Comparison of ENCODE assay signal across 8 cellular contexts in the genomic region with DNA sequence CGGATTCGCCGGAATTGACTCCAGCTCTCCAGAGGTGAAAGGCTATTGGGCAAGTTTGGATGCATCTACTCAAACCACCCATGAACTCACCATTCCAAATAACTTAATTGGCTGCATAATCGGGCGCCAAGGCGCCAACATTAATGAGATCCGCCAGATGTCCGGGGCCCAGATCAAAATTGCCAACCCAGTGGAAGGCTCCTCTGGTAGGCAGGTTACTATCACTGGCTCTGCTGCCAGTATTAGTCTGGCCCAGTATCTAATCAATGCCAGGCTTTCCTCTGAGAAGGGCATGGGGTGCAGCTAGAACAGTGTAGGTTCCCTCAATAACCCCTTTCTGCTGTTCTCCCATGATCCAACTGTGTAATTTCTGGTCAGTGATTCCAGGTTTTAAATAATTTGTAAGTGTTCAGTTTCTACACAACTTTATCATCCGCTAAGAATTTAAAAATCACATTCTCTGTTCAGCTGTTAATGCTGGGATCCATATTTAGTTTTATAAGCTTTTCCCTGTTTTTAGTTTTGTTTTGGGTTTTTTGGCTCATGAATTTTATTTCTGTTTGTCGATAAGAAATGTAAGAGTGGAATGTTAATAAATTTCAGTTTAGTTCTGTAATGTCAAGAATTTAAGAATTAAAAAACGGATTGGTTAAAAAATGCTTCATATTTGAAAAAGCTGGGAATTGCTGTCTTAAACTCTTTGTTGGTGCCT. TPM values are rescaled to one million over a fixed set of nuclear protein-coding genes. Genes with fewer than 3 reads are reported as not detected.
DNase-seq lines count a peak whose midpoint lies in the region; ATAC-seq and TF ChIP-seq lines count a peak whose summit lies in the region.

No MANE protein-coding gene starts in this region.

- POLR2A ChIA-PET in SK-N-SH (lab: Yijun Ruan, JAX) = interaction anchor here (0.9 to 4.1 kb wide), 6 partner anchors 12 to 174 kb away, joined by 3 to 36 read pairs (median 12); a partner anchor contains a TSS

- no peak for TF ChIP-seq EP300 in SK-N-SH (IDR thresholded peaks at IDR 0.05; ENCODE audit: borderline replicate concordance in 1 of 2, low read depth in 1 of 2, low read length in 1 of 2)

- H3F3A ChIP-seq in SK-N-SH (replicated peaks; ENCODE audit: insufficient read depth) = peaks cover 25% of the 10 kb centered on the region

- peak overlapping the region; percentile 97 for H3K4me3 Mint-ChIP-seq in activated naive CD4-positive, alpha-beta T cell treated with anti-CD3 and anti-CD28 coated beads for 36 hours

- peak overlapping the region; percentile 98 for H3K4me2 ChIP-seq in SK-N-SH
- peak overlapping the region; percentile 97 for H3K4me2 ChIP-seq in skeletal muscle satellite cell (ENCODE audit: low read length)

- H3K79me2 ChIP-seq in SK-N-SH (ENCODE audit: insufficient read depth) = peaks cover 40% of the 10 kb centered on the region

- peak overlapping the region; percentile 100 for H3K27ac ChIP-seq in SK-N-SH (ENCODE audit: low read depth in 2 of 2, low read length in 1 of 2)

- peaks cover 9% of the 10 kb centered on the region for H4K20me1 ChIP-seq in SK-N-SH (ENCODE audit: insufficient read depth)

- peaks cover 27 to 37% of the 10 kb centered on the region in 2 experiments for H3K36me3 ChIP-seq in SK-N-SH (replicated peaks in 1 of 2; ENCODE audit: control insufficient read depth in 1 of 2, insufficient read depth in 2 of 2, low read length in 1 of 2)
- peaks cover 24% of the 10 kb centered on the region for H3K36me3 ChIP-seq in skeletal muscle satellite cell (ENCODE audit: insufficient read depth, low read length)

- no peaks in the 10 kb centered on the region for H3K27me3 ChIP-seq in SK-N-SH (ENCODE audit: insufficient read depth)
- H3K27me3 ChIP-seq in skeletal muscle satellite cell (ENCODE audit: control insufficient read depth, insufficient read depth, low read length) = no peaks in the 10 kb centered on the region

- H3K9me3 ChIP-seq in SK-N-SH (no peaks in the 10 kb centered on the region), skeletal muscle satellite cell (replicated peaks; ENCODE audit: low read length) (no peaks in the 10 kb centered on the region)

- H3K9me3 Mint-ChIP-seq in activated naive CD4-positive, alpha-beta T cell treated with anti-CD3 and anti-CD28 coated beads for 36 hours = no peaks in the 10 kb centered on the region

- H3K27me3 Mint-ChIP-seq in activated naive CD4-positive, alpha-beta T cell treated with anti-CD3 and anti-CD28 coated beads for 36 hours (ENCODE audit: low read depth) = no peaks in the 10 kb centered on the region

- peaks cover 41% of the 10 kb centered on the region for H3K36me3 Mint-ChIP-seq in activated naive CD4-positive, alpha-beta T cell treated with anti-CD3 and anti-CD28 coated beads for 36 hours (ENCODE audit: low read depth)

- no peak for TF ChIP-seq RAD21 in SK-N-SH (IDR thresholded peaks at IDR 0.05; ENCODE audit: low read length)

- no peak for TF ChIP-seq CTCF in SK-N-SH (IDR thresholded peaks at IDR 0.05)
- TF ChIP-seq CTCF in fibroblast of pulmonary artery (IDR thresholded peaks at IDR 0.05; ENCODE audit: low read length, missing control alignments) = no peak

- peaks cover 21 to 29% of the 10 kb centered on the region in 2 experiments; a peak in 3 of 4 replicates for H3K4me1 ChIP-seq in SK-N-SH (ENCODE audit: control insufficient read depth in 1 of 2, insufficient read depth in 2 of 2, low read depth in 1 of 2, low read length in 1 of 2)
- H3K4me1 ChIP-seq in skeletal muscle satellite cell (ENCODE audit: control insufficient read depth, insufficient read depth, low read length) = peaks cover 33% of the 10 kb centered on the region

- ATAC-seq in GM18502 (IDR thresholded peaks at IDR 0.05; ENCODE audit: poor library complexity, unreplicated experiment) = no peak

- under 1% methylated on average over 8 of the region's 11 CpGs for WGBS in SK-N-SH (ENCODE audit: low lambda C conversion rate)

- no peak overlapping the region for H2AFZ ChIP-seq in SK-N-SH (ENCODE audit: low read depth)

- CTCF ChIA-PET in activated naive CD4-positive, alpha-beta T cell treated with anti-CD3 and anti-CD28 coated beads for 36 hours (lab: Charles Lee) = interaction anchor here (1.0 to 2.7 kb wide), 10 partner anchors 11 to 56 kb away, joined by 3 to 11 read pairs (median 4); no protein-coding TSS in a partner anchor
- CTCF ChIA-PET in SK-N-SH (lab: Yijun Ruan, JAX) = interaction anchor here (0.6 to 1.7 kb wide), 5 partner anchors 18 to 274 kb away, joined by 3 to 8 read pairs (median 6); a partner anchor contains a TSS

- DNase-seq in activated naive CD4-positive, alpha-beta T cell treated with anti-CD3 and anti-CD28 coated beads for 36 hours = no peak
- no peak for DNase-seq in activated naive CD4-positive, alpha-beta T cell (lab: John Stamatoyannopoulos, UW)
- DNase-seq in SK-N-SH (peak; percentile 44), fibroblast of pulmonary artery (ENCODE audit: low read depth) (no peak), globus pallidus (ENCODE audit: low spot score) (no peak), Kasumi-1 (lab: John Stamatoyannopoulos, UW) (no peak)

- H3K9me2 ChIP-seq in SK-N-SH = no peaks in the 10 kb centered on the region

- peak overlapping the region; percentile 100 for H3K9ac ChIP-seq in SK-N-SH
- peak overlapping the region; percentile 99 for H3K9ac ChIP-seq in skeletal muscle satellite cell (ENCODE audit: low read depth, low read length)

- peak overlapping the region; percentile 78 to 97 for H3K4me3 ChIP-seq in SK-N-SH (ENCODE audit: low read depth in 2 of 2, low read length in 1 of 2)
- peak overlapping the region; percentile 96 for H3K4me3 ChIP-seq in fibroblast of pulmonary artery (replicated peaks; ENCODE audit: low read depth, low read length)
- H3K4me3 ChIP-seq in skeletal muscle satellite cell (ENCODE audit: low read length) = peak overlapping the region; percentile 100

- intact Hi-C loops in activated naive CD4-positive, alpha-beta T cell treated with anti-CD3 and anti-CD28 coated beads for 36 hours (cut with micrococcal nuclease) = loop anchor here (1.0 to 10.0 kb wide), 3 partner anchors 36 to 1324 kb away; a partner anchor contains a TSS

- H3K27ac Mint-ChIP-seq in activated naive CD4-positive, alpha-beta T cell treated with anti-CD3 and anti-CD28 coated beads for 36 hours = peak overlapping the region; percentile 100

- peaks cover 53% of the 10 kb centered on the region for H3K4me1 Mint-ChIP-seq in activated naive CD4-positive, alpha-beta T cell treated with anti-CD3 and anti-CD28 coated beads for 36 hours (ENCODE audit: low read depth)

TF ChIP-seq in SK-N-SH, 30 proteins besides CTCF, POLR2A, EP300 and RAD21:
- TF ChIP-seq, protein P1, sequence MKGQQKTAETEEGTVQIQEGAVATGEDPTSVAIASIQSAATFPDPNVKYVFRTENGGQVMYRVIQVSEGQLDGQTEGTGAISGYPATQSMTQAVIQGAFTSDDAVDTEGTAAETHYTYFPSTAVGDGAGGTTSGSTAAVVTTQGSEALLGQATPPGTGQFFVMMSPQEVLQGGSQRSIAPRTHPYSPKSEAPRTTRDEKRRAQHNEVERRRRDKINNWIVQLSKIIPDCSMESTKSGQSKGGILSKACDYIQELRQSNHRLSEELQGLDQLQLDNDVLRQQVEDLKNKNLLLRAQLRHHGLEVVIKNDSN (IDR thresholded peaks at IDR 0.05; ENCODE audit: borderline replicate concordance, low read depth) = no peak
- peak; percentile 18; the same call in 1 of the 2 replicates for TF ChIP-seq TAF1 (IDR thresholded peaks at IDR 0.05; ENCODE audit: borderline replicate concordance, low read depth, low read length)
- no peak for TF ChIP-seq TCF12 (IDR thresholded peaks at IDR 0.05)
- no peak; the same call in 1 of the 2 replicates for TF ChIP-seq POLR2AphosphoS5 (IDR thresholded peaks at IDR 0.05; ENCODE audit: low read depth, low read length)
- TF ChIP-seq SMC3 (IDR thresholded peaks at IDR 0.05; ENCODE audit: low read depth, low read length) = no peak
TF ChIP-seq in SK-N-SH: peak in this region for 1.

RNA-seq across cellular contexts. Expression of a gene that starts 1.4 kb away (rescaled TPM):
- total RNA-seq in activated naive CD4-positive, alpha-beta T cell treated with anti-CD3 and anti-CD28 coated beads for 36 hours = 100 to 1,000 TPM; 363 to 374 TPM
- polyA plus RNA-seq in SK-N-SH (2012; rRNA removed) = 60.7 and 94.0 TPM in 2 replicates
- 79.9 and 99.1 TPM in 2 replicates for polyA plus RNA-seq in SK-N-SH (2012; cell fraction: cytosol; rRNA removed)
- polyA plus RNA-seq in SK-N-SH (2012; cell fraction: nucleus; rRNA removed) = 61.4 and 69.9 TPM in 2 replicates
- 44.9 and 51.8 TPM in 2 replicates for total RNA-seq in skeletal muscle satellite cell (2012; rRNA removed)
